14 cellular contexts compared by ENCODE assay signal in genomic region chr3:31945738-31946052, GRCh38. TPM values are rescaled to one million over a fixed set of nuclear protein-coding genes. Genes with fewer than 3 reads are reported as not detected.
DNase-seq lines count a peak whose midpoint lies in the region; ATAC-seq and TF ChIP-seq lines count a peak whose summit lies in the region.
"Had no signal": no experiment of that assay in that cellular context is flagged by ENCODE, and none has a peak within 500 bp of the region (broad histone marks: within the 10 kb centered on the region; RNA-seq: fewer than 3 reads in every experiment).

No MANE protein-coding gene starts in this region.

- peaks cover under 1% of the 10 kb centered on the region for H3K9me3 Mint-ChIP-seq in memory B cell

- no peak for TF ChIP-seq POLR2A in thyroid gland (IDR thresholded peaks at IDR 0.05)

- H3K27ac ChIP-seq in thyroid gland, result peak overlapping the region in 2 of 3 donors; percentile 2 to 28
- no peak overlapping the region for H3K27ac ChIP-seq in foreskin keratinocyte
- H3K27ac ChIP-seq: SJCRH30, thoracic aorta had no signal

- peak overlapping the region; percentile 97 for H3K27ac Mint-ChIP-seq in memory B cell

- H3K27me3 ChIP-seq in adipocyte (replicated peaks; ENCODE audit: control insufficient read depth, insufficient read depth, low read length) (no peaks in the 10 kb centered on the region), thyroid gland (no peaks in the 10 kb centered on the region), foreskin keratinocyte (no peaks in the 10 kb centered on the region)
- H3K27me3 ChIP-seq: SJCRH30 had no signal

- H3K27me3 Mint-ChIP-seq in memory B cell, result no peaks in the 10 kb centered on the region

- H3K9me3 ChIP-seq in adipocyte (ENCODE audit: control insufficient read depth, low read length), result peaks cover 4% of the 10 kb centered on the region
- no peaks in the 10 kb centered on the region for H3K9me3 ChIP-seq in thyroid gland
- H3K9me3 ChIP-seq: SJCRH30, thoracic aorta had no signal

- TF ChIP-seq CTCF in thyroid gland (IDR thresholded peaks at IDR 0.05) (no peak), foreskin keratinocyte (conservative IDR thresholded peaks at IDR 0.05) (no peak)

- H3K4me3 Mint-ChIP-seq in memory B cell, result peak overlapping the region; percentile 71

- no peaks in the 10 kb centered on the region for H3K36me3 ChIP-seq in adipocyte (ENCODE audit: control insufficient read depth, insufficient read depth, low read length, severe bottlenecking)
- no peaks in the 10 kb centered on the region for H3K36me3 ChIP-seq in thyroid gland
- H3K36me3 ChIP-seq: SJCRH30, thoracic aorta had no signal

- peak overlapping the region; percentile 14 for H3K4me3 ChIP-seq in adipocyte (ENCODE audit: low read length)
- no peak overlapping the region for H3K4me3 ChIP-seq in thyroid gland (replicated peaks in 1 of 3)
- H3K4me3 ChIP-seq: K562, SJCRH30, thoracic aorta had no signal

- peak; percentile 78 for DNase-seq in adipocyte (ENCODE audit: low read depth)
- no peak for DNase-seq in memory B cell (ENCODE audit: low spot score in 2 of 2)
- no peak for DNase-seq in thyroid gland
- no peak for DNase-seq in activated CD8-positive, alpha-beta memory T cell treated with anti-CD3 and anti-CD28 coated beads, Interleukin-2, amount 50 U/mL, for 48 hours
- no peak for DNase-seq in foreskin keratinocyte
- no peak for DNase-seq in central memory CD4-positive, alpha-beta T cell
- DNase-seq in nucleus accumbens (lab: John Stamatoyannopoulos, UW), result no peak
- DNase-seq: activated naive CD4-positive, alpha-beta T cell treated with anti-CD3 and anti-CD28 coated beads, Interleukin-2, amount 50 U/mL, for 16 hours; erythroblast; NCI-H526 treated with DMSO at 0.1 percent for 48 hours; SJCRH30 had no signal

- ATAC-seq in HG02884 (IDR thresholded peaks at IDR 0.05; ENCODE audit: unreplicated experiment) (peak; percentile 36), memory B cell (ENCODE audit: low read depth) (no peak), foreskin keratinocyte (no peak)
- ATAC-seq: K562 had no signal

- peaks cover 57% of the 10 kb centered on the region for H3K4me1 Mint-ChIP-seq in memory B cell

- WGBS in thyroid gland, 2 donors, result 65 to 91% methylated on average over 3 of the region's 3 CpGs

- H3K4me1 ChIP-seq in adipocyte (ENCODE audit: control insufficient read depth, insufficient read depth, low read length) (peaks cover 16% of the 10 kb centered on the region), thyroid gland (peaks cover 4 to 13% of the 10 kb centered on the region in 2 donors), foreskin keratinocyte (peaks cover 44% of the 10 kb centered on the region)
- H3K4me1 ChIP-seq: SJCRH30 had no signal

- intact Hi-C loops in thyroid gland (cut with DNase I), result no loop called here

- no peak overlapping the region for H3K9ac ChIP-seq in adipocyte (ENCODE audit: low read length)

- H3K36me3 Mint-ChIP-seq in memory B cell, result peaks cover 14% of the 10 kb centered on the region

RNA-seq across cellular contexts. Expression of gene OSBPL10, which starts 35.4 kb away (rescaled TPM):
- 10 to 100 TPM; 18.6 to 33.6 (median 28.8) TPM for total RNA-seq in thyroid gland
- 57.2 and 58.2 TPM in 2 replicates for total RNA-seq in foreskin keratinocyte
- 18.2 and 20.1 TPM in 2 replicates for polyA plus RNA-seq in foreskin keratinocyte

RNA-seq across cellular contexts. Expression of gene ZNF860, which starts 35.9 kb away (rescaled TPM):
- total RNA-seq in thyroid gland (1 to 10 TPM in 3 of 4 donors, under 1 TPM in 1; 0.67 to 1.6 (median 1.4) TPM), foreskin keratinocyte (7.9 and 9.4 TPM in 2 replicates)
- 1.4 and 1.5 TPM in 2 replicates for polyA plus RNA-seq in foreskin keratinocyte
- total RNA-seq: K562 had no signal
- polyA plus RNA-seq: K562 had no signal
